ENCODE assay signal across 16 cellular contexts in the genomic region with DNA sequence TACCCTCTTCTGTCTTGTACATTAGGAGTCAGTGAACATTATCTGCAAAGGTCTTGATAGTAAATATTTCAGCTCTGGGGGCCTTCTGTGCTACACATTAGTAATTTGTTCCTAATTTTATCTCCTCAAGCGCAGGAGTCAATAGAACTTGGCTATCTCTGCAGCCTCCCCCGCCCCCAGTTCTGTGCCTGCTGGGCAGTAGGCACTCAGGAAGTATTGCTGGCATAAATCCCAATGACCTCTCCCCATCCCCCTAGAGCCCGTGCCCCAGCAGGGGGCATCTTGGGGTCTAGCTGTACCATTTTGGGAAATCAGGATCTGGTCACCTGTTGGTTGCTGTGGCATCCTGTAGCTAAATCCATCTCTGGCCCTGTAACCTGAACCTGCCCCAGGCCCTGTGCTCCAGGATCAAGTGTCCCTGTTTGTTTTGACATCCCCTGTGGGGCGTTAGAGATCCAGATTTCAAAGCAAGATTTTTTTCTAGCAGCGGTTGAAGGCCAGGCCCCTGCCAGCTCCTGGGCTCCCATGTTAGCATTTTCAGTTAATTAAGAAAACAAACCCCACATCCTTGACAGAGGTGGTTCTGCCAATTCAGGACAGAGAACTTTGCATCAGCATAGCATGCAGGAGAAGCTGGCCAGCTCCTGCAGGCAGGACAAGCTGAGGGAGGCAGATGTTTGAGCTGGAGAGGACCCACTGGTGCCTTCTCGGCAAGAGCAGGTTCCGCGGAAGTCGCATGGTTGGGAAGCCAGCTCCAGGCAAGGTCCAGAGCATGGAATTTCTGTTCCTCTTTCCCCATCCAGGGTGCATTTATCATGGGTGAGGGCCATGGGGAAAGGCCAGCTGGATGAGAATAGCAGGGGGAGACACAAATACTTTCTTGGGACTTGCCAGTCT. TPM values are rescaled to one million over a fixed set of nuclear protein-coding genes. Genes with fewer than 3 reads are reported as not detected.
DNase-seq lines count a peak whose midpoint lies in the region; ATAC-seq and TF ChIP-seq lines count a peak whose summit lies in the region.
"Had no signal": no experiment of that assay in that cellular context is flagged by ENCODE, and none has a peak within 500 bp of the region (broad histone marks: within the 10 kb centered on the region; RNA-seq: fewer than 3 reads in every experiment).

No MANE protein-coding gene starts in this region.

- H3K4me1 ChIP-seq in gastrocnemius medialis: peaks cover 45 to 77% of the 10 kb centered on the region in 2 donors

- peak in 1 of 5 experiments; percentile 14 for TF ChIP-seq CTCF in gastrocnemius medialis (IDR thresholded peaks at IDR 0.05 in 4 of 5, conservative IDR thresholded peaks at IDR 0.05 in 1 of 5)

- no peaks in the 10 kb centered on the region for H3K9me3 ChIP-seq in gastrocnemius medialis

- H3K36me3 Mint-ChIP-seq in activated T-cell treated with anti-CD3 and anti-CD28 coated beads, Interleukin-2, amount 50 U/mL, for 72 hours (ENCODE audit: insufficient read depth in 2 of 2): no peaks in the 10 kb centered on the region

- peak in 1 of 2 donors; percentile 33 for TF ChIP-seq POLR2A in gastrocnemius medialis (IDR thresholded peaks at IDR 0.05)

- intact Hi-C loops in gastrocnemius medialis (cut with DNase I; ENCODE audit: low total_unique reads): no loop called here

- peak; percentile 7 for DNase-seq in DMS79 treated with DMSO at 0.1 percent for 48 hours (lab: John Stamatoyannopoulos, UW)
- peak; percentile 16 for DNase-seq in NCI-H2196 treated with DMSO at 0.1 percent for 48 hours (lab: John Stamatoyannopoulos, UW; ENCODE audit: unreplicated experiment)
- peak; percentile 44 for DNase-seq in fibroblast of gingiva (ENCODE audit: low read depth)
- peak; percentile 72 to 86 for DNase-seq in gastrocnemius medialis
- DNase-seq in activated T-cell treated with anti-CD3 and anti-CD28 coated beads, Interleukin-2, amount 50 U/mL, for 72 hours: no peak
- DNase-seq in NK-92 (lab: John Stamatoyannopoulos, UW; ENCODE audit: unreplicated experiment): no peak
- DNase-seq: activated naive CD4-positive, alpha-beta T cell treated with anti-CD3 and anti-CD28 coated beads for 36 hours; cerebellar nuclear complex; EL; KG1; NCI-H2227 treated with DMSO at 0.1 percent for 48 hours; RPMI8226; stimulated activated CD4-positive, alpha-beta T cell treated with anti-CD3 and anti-CD28 coated beads, Interleukin-15, amount 100 ng/mL, for 24 hours had no signal

- H3K4me3 Mint-ChIP-seq in activated T-cell treated with anti-CD3 and anti-CD28 coated beads, Interleukin-2, amount 50 U/mL, for 72 hours: no peak overlapping the region
- H3K4me3 Mint-ChIP-seq: activated naive CD4-positive, alpha-beta T cell treated with anti-CD3 and anti-CD28 coated beads for 36 hours; neural crest cell had no signal

- no peaks in the 10 kb centered on the region for H3K4me1 Mint-ChIP-seq in activated T-cell treated with anti-CD3 and anti-CD28 coated beads, Interleukin-2, amount 50 U/mL, for 72 hours (ENCODE audit: low read depth)

- H3K27me3 Mint-ChIP-seq in activated T-cell treated with anti-CD3 and anti-CD28 coated beads, Interleukin-2, amount 50 U/mL, for 72 hours (ENCODE audit: low read depth): no peaks in the 10 kb centered on the region

- peak overlapping the region; percentile 77 to 91 (median 86) for H3K27ac ChIP-seq in gastrocnemius medialis

- H3K4me3 ChIP-seq in gastrocnemius medialis: peak overlapping the region in 3 of 4 donors; percentile 29 to 33 (median 30)

- no peak overlapping the region for H3K27ac Mint-ChIP-seq in activated T-cell treated with anti-CD3 and anti-CD28 coated beads, Interleukin-2, amount 50 U/mL, for 72 hours
- H3K27ac Mint-ChIP-seq: activated naive CD4-positive, alpha-beta T cell treated with anti-CD3 and anti-CD28 coated beads for 36 hours had no signal

- H3K9me3 Mint-ChIP-seq in activated T-cell treated with anti-CD3 and anti-CD28 coated beads, Interleukin-2, amount 50 U/mL, for 72 hours: no peaks in the 10 kb centered on the region
- H3K9me3 Mint-ChIP-seq: activated naive CD4-positive, alpha-beta T cell treated with anti-CD3 and anti-CD28 coated beads for 36 hours; neural crest cell had no signal

- no peaks in the 10 kb centered on the region for H3K27me3 ChIP-seq in gastrocnemius medialis

- ATAC-seq in gastrocnemius medialis (peak; percentile 66 to 68), GM21576 (IDR thresholded peaks at IDR 0.05; ENCODE audit: unreplicated experiment) (no peak), GM19463 (IDR thresholded peaks at IDR 0.05; ENCODE audit: unreplicated experiment) (no peak)
- ATAC-seq in activated T-cell treated with anti-CD3 and anti-CD28 coated beads, Interleukin-2, amount 50 U/mL, for 72 hours (replicated peaks in 1 of 2): no peak

- H3K36me3 ChIP-seq in gastrocnemius medialis: no peaks in the 10 kb centered on the region

- in situ Hi-C loops in gastrocnemius medialis (cut with MboI; ENCODE audit: low sequenced_read_pairs in 4 of 4): no loop called here

RNA-seq across cellular contexts. Expression of gene DAAM2, which starts 32.1 kb away (rescaled TPM):
- 10 to 100 TPM; 25.9 to 84.0 (median 48.5) TPM for total RNA-seq in gastrocnemius medialis
- not detected for total RNA-seq in activated T-cell treated with anti-CD3 and anti-CD28 coated beads, Interleukin-2, amount 50 U/mL, for 72 hours
- total RNA-seq: activated naive CD4-positive, alpha-beta T cell treated with anti-CD3 and anti-CD28 coated beads for 36 hours had no signal

Comparison
In these comparisons a context has a peak if more than half of its experiments do, and no peak if none do; other contexts are left out.
1. DNase-seq: peak in DMS79 treated with DMSO at 0.1 percent for 48 hours (single experiment), NCI-H2196 treated with DMSO at 0.1 percent for 48 hours (single experiment), fibroblast of gingiva (single experiment) and gastrocnemius medialis (2 of 2); none in activated T-cell treated with anti-CD3 and anti-CD28 coated beads, Interleukin-2, amount 50 U/mL, for 72 hours (0 of 2) and NK-92 (single experiment).
2. ATAC-seq: peak in gastrocnemius medialis (2 of 2); none in activated T-cell treated with anti-CD3 and anti-CD28 coated beads, Interleukin-2, amount 50 U/mL, for 72 hours (0 of 2), GM21576 (single experiment) and GM19463 (single experiment).
3. RNA of gene DAAM2, which starts 32.1 kb away (total RNA-seq): 25.9 to 84.0 TPM in gastrocnemius medialis; not detected in activated T-cell treated with anti-CD3 and anti-CD28 coated beads, Interleukin-2, amount 50 U/mL, for 72 hours; every median in the first group is over 10 times any median in the second.